ENCODE assay signal across 20 cellular contexts in genomic region chr1:29052100-29052499, GRCh38.
"Had no signal": no experiment of that assay in that cellular context is flagged by ENCODE, and none has a peak within 500 bp of the region (broad histone marks: within the 10 kb centered on the region; RNA-seq: fewer than 3 reads in every experiment).

No MANE protein-coding gene starts in this region.

- H3K27me3 ChIP-seq: foreskin keratinocyte had no signal

- ATAC-seq: activated CD8-positive, alpha-beta T cell treated with anti-CD3 and anti-CD28 coated beads for 36 hours; foreskin keratinocyte; psoas muscle; sciatic nerve had no signal

- H3K27me3 Mint-ChIP-seq: activated B cell treated with CpG ODN at 0.5 μM for 24 hours; activated CD8-positive, alpha-beta T cell treated with anti-CD3 and anti-CD28 coated beads for 36 hours; type B pancreatic cell had no signal

- H3K4me1 ChIP-seq: foreskin keratinocyte had no signal

- H3K4me3 ChIP-seq: psoas muscle had no signal

- H3K9me3 Mint-ChIP-seq: activated B cell treated with CpG ODN at 0.5 μM for 24 hours; activated CD8-positive, alpha-beta T cell treated with anti-CD3 and anti-CD28 coated beads for 36 hours; immature natural killer cell; nephron progenitor cell; type B pancreatic cell had no signal

- H3K9me3 ChIP-seq: psoas muscle had no signal

- DNase-seq: activated B cell treated with CpG ODN at 0.5 μM for 24 hours; activated CD4-positive, alpha-beta T cell treated with anti-CD3 and anti-CD28 coated beads for 48 hours; activated CD8-positive, alpha-beta T cell treated with anti-CD3 and anti-CD28 coated beads for 36 hours; activated gamma-delta T cell; activated T-cell treated with anti-CD3 and anti-CD28 coated beads, Interleukin-2, amount 50 U/mL, for 48 hours; erythroblast; foreskin keratinocyte; head of caudate nucleus; immature natural killer cell; mesenchymal stem cell; nephron progenitor cell; occipital lobe; psoas muscle; SIG-M5; stimulated activated CD4-positive, alpha-beta T cell treated with anti-CD3 and anti-CD28 coated beads, Interleukin-12 subunit alpha, Interleukin-12 subunit beta, amount 100 ng/mL, for 4 hours; stimulated activated CD4-positive, alpha-beta T cell treated with anti-CD3 and anti-CD28 coated beads, Interleukin-2, amount 100 ng/mL, for 24 hours; substantia nigra; T-helper 2 cell had no signal

- H3K4me1 Mint-ChIP-seq: activated B cell treated with CpG ODN at 0.5 μM for 24 hours had no signal

- H3K4me3 Mint-ChIP-seq: activated B cell treated with CpG ODN at 0.5 μM for 24 hours; activated CD8-positive, alpha-beta T cell treated with anti-CD3 and anti-CD28 coated beads for 36 hours; immature natural killer cell; nephron progenitor cell; type B pancreatic cell had no signal

- H3K27ac ChIP-seq: foreskin keratinocyte, psoas muscle had no signal

- H3K27ac Mint-ChIP-seq: activated B cell treated with CpG ODN at 0.5 μM for 24 hours, immature natural killer cell, type B pancreatic cell had no signal
